8 cellular contexts compared by ENCODE assay signal in genomic region chr13:112892759-112893569, GRCh38.
DNase-seq lines count a peak whose midpoint lies in the region; ATAC-seq, FAIRE-seq and TF ChIP-seq lines count a peak whose summit lies in the region.

No MANE protein-coding gene starts in this region.

- no peaks in the 10 kb centered on the region for H3K9me3 ChIP-seq in mammary epithelial cell (replicated peaks; ENCODE audit: insufficient read depth, low read length)

- WGBS in mammary epithelial cell (ENCODE audit: low coverage, missing lambda C conversion rate) = 82% methylated on average over 17 of the region's 24 CpGs

- CTCF ChIA-PET in activated CD8-positive, alpha-beta T cell treated with anti-CD3 and anti-CD28 coated beads, Interleukin-2, amount 10 ng/mL, durations not matched to agents 7 days and 5 days (lab: Charles Lee) = interaction anchor here (1.2 kb wide), 1 partner anchor 50 kb away, joined by 3 read pairs; no protein-coding TSS in a partner anchor
- CTCF ChIA-PET in mammary epithelial cell (lab: Charles Lee; ENCODE audit: low non-redundant PET) = no interaction called here

- H3K4me1 Mint-ChIP-seq in IgD-negative memory B cell (peaks cover 8 to 11% (median 10%) of the 10 kb centered on the region in 3 donors), neural crest cell (peaks cover 29% of the 10 kb centered on the region)
- H3K4me1 Mint-ChIP-seq in dendritic cell treated with granulocyte-macrophage colony-stimulating factor and Interleukin-4, amounts not matched to agents 40 ng/mL and 50 ng/mL, for 4 days (ENCODE audit: low read depth) = peaks cover 8% of the 10 kb centered on the region
- peaks cover 10% of the 10 kb centered on the region for H3K4me1 Mint-ChIP-seq in activated CD8-positive, alpha-beta T cell treated with anti-CD3 and anti-CD28 coated beads, Interleukin-2, amount 10 ng/mL, durations not matched to agents 7 days and 5 days (ENCODE audit: low read depth)

- peaks cover 3% of the 10 kb centered on the region for H3K36me3 Mint-ChIP-seq in IgD-negative memory B cell
- no peaks in the 10 kb centered on the region for H3K36me3 Mint-ChIP-seq in dendritic cell treated with granulocyte-macrophage colony-stimulating factor and Interleukin-4, amounts not matched to agents 40 ng/mL and 50 ng/mL, for 4 days (ENCODE audit: low read depth)
- H3K36me3 Mint-ChIP-seq in neural crest cell (ENCODE audit: low read depth) = no peaks in the 10 kb centered on the region
- no peaks in the 10 kb centered on the region for H3K36me3 Mint-ChIP-seq in activated CD8-positive, alpha-beta T cell treated with anti-CD3 and anti-CD28 coated beads, Interleukin-2, amount 10 ng/mL, durations not matched to agents 7 days and 5 days (ENCODE audit: low read depth)

- H3K27me3 Mint-ChIP-seq in IgD-negative memory B cell (peaks cover 4% of the 10 kb centered on the region), neural crest cell (ENCODE audit: low read depth) (peaks cover 27% of the 10 kb centered on the region)
- H3K27me3 Mint-ChIP-seq in dendritic cell treated with granulocyte-macrophage colony-stimulating factor and Interleukin-4, amounts not matched to agents 40 ng/mL and 50 ng/mL, for 4 days = peaks cover 47% of the 10 kb centered on the region
- H3K27me3 Mint-ChIP-seq in activated CD8-positive, alpha-beta T cell treated with anti-CD3 and anti-CD28 coated beads, Interleukin-2, amount 10 ng/mL, durations not matched to agents 7 days and 5 days (ENCODE audit: low read depth) = peaks cover 11% of the 10 kb centered on the region

- dilution Hi-C loops in mammary epithelial cell (cut with HindIII; ENCODE audit: low sequenced_read_pairs) = no loop called here

- POLR2A ChIA-PET in activated CD8-positive, alpha-beta T cell treated with anti-CD3 and anti-CD28 coated beads, Interleukin-2, amount 10 ng/mL, durations not matched to agents 7 days and 5 days (lab: Charles Lee) = no interaction called here

- H3K27me3 ChIP-seq in mammary epithelial cell (ENCODE audit: insufficient read depth, low read length) = peaks cover 16% of the 10 kb centered on the region

- ATAC-seq in activated CD8-positive, alpha-beta T cell treated with anti-CD3 and anti-CD28 coated beads, Interleukin-2, amount 10 ng/mL, durations not matched to agents 7 days and 5 days = no peak
- no peak for ATAC-seq in HG03025 (IDR thresholded peaks at IDR 0.05; ENCODE audit: low FRiP score, unreplicated experiment)

- no peaks in the 10 kb centered on the region for H3K79me2 ChIP-seq in mammary epithelial cell (ENCODE audit: insufficient read depth, low read length)

- intact Hi-C loops in dendritic cell treated with granulocyte-macrophage colony-stimulating factor and Interleukin-4, amounts not matched to agents 40 ng/mL and 50 ng/mL, for 4 days (cut with micrococcal nuclease) = no loop called here
- intact Hi-C loops in mammary epithelial cell (cut with micrococcal nuclease) = no loop called here

- H3K36me3 ChIP-seq in mammary epithelial cell (ENCODE audit: insufficient read depth, low read length) = no peaks in the 10 kb centered on the region

- H3K9me3 Mint-ChIP-seq in IgD-negative memory B cell (no peaks in the 10 kb centered on the region), neural crest cell (no peaks in the 10 kb centered on the region)
- no peaks in the 10 kb centered on the region for H3K9me3 Mint-ChIP-seq in dendritic cell treated with granulocyte-macrophage colony-stimulating factor and Interleukin-4, amounts not matched to agents 40 ng/mL and 50 ng/mL, for 4 days
- H3K9me3 Mint-ChIP-seq in activated CD8-positive, alpha-beta T cell treated with anti-CD3 and anti-CD28 coated beads, Interleukin-2, amount 10 ng/mL, durations not matched to agents 7 days and 5 days (ENCODE audit: insufficient read depth) = no peaks in the 10 kb centered on the region

- FAIRE-seq in GM18507 (lab: Jason Lieb, UNC) = peak; percentile 67

- peak; percentile 35 for DNase-seq in GM18507 (ENCODE audit: extremely low spot score, insufficient read length, low read depth)
- no peak for DNase-seq in neural crest cell (ENCODE audit: low read depth, low spot score)
- no peak for DNase-seq in activated CD8-positive, alpha-beta T cell treated with anti-CD3 and anti-CD28 coated beads, Interleukin-2, amount 10 ng/mL, durations not matched to agents 7 days and 5 days
- DNase-seq in Ammon's horn (ENCODE audit: low spot score) = no peak
- no peak for DNase-seq in mammary epithelial cell

- no peak overlapping the region for H2AFZ ChIP-seq in mammary epithelial cell (ENCODE audit: low read depth, low read length)

- no peak overlapping the region for H3K9ac ChIP-seq in mammary epithelial cell (ENCODE audit: insufficient read depth, low read length)

- H3K4me1 ChIP-seq in mammary epithelial cell (ENCODE audit: insufficient read depth, low read length) = peaks cover 3% of the 10 kb centered on the region

- no peaks in the 10 kb centered on the region for H4K20me1 ChIP-seq in mammary epithelial cell (ENCODE audit: insufficient read depth, low read length)

- no TSS peak for BruUV-seq in mammary epithelial cell (replicated peaks; lab: Mats Ljungman, UMichigan)

- H3K4me3 Mint-ChIP-seq in IgD-negative memory B cell (peak overlapping the region; percentile 66 to 90 (median 81)), neural crest cell (peak overlapping the region; percentile 83)
- H3K4me3 Mint-ChIP-seq in dendritic cell treated with granulocyte-macrophage colony-stimulating factor and Interleukin-4, amounts not matched to agents 40 ng/mL and 50 ng/mL, for 4 days = peak overlapping the region; percentile 64
- no peak overlapping the region for H3K4me3 Mint-ChIP-seq in activated CD8-positive, alpha-beta T cell treated with anti-CD3 and anti-CD28 coated beads, Interleukin-2, amount 10 ng/mL, durations not matched to agents 7 days and 5 days

- H3K4me2 ChIP-seq in mammary epithelial cell (ENCODE audit: insufficient read depth, low read depth, low read length) = no peak overlapping the region

- H3K27ac Mint-ChIP-seq in IgD-negative memory B cell (peak overlapping the region in 2 of 3 donors; percentile 29 to 54), neural crest cell (ENCODE audit: unreplicated experiment) (no peak overlapping the region)
- H3K27ac Mint-ChIP-seq in dendritic cell treated with granulocyte-macrophage colony-stimulating factor and Interleukin-4, amounts not matched to agents 40 ng/mL and 50 ng/mL, for 4 days = no peak overlapping the region
- no peak overlapping the region for H3K27ac Mint-ChIP-seq in activated CD8-positive, alpha-beta T cell treated with anti-CD3 and anti-CD28 coated beads, Interleukin-2, amount 10 ng/mL, durations not matched to agents 7 days and 5 days

- in situ Hi-C loops in mammary epithelial cell (cut with MboI; ENCODE audit: low sequenced_read_pairs in 2 of 2) = no loop called here

- H3K4me3 ChIP-seq in mammary epithelial cell (replicated peaks in 1 of 3; ENCODE audit: insufficient read depth in 1 of 3, low read depth in 2 of 3, low read length in 3 of 3) = no peak overlapping the region

- H3K27ac ChIP-seq in mammary epithelial cell (ENCODE audit: insufficient read depth, low read depth, low read length) = no peak overlapping the region

- TF ChIP-seq CTCF in neural crest cell (conservative IDR thresholded peaks at IDR 0.05) (no peak), mammary epithelial cell (conservative IDR thresholded peaks at IDR 0.05 in 1 of 2, IDR thresholded peaks at IDR 0.05 in 1 of 2; ENCODE audit: extremely low read depth in 1 of 2, insufficient read depth in 1 of 2, low read depth in 1 of 2, low read length in 2 of 2) (no peak)

Comparison
In these comparisons a context has a peak if more than half of its experiments do, and no peak if none do; other contexts are left out.
1. H3K27ac Mint-ChIP-seq: peak in IgD-negative memory B cell (2 of 3); none in dendritic cell treated with granulocyte-macrophage colony-stimulating factor and Interleukin-4, amounts not matched to agents 40 ng/mL and 50 ng/mL, for 4 days (single experiment), neural crest cell (single experiment) and activated CD8-positive, alpha-beta T cell treated with anti-CD3 and anti-CD28 coated beads, Interleukin-2, amount 10 ng/mL, durations not matched to agents 7 days and 5 days (single experiment).